In genomic region chr2:169354244-169354643, GRCh38 we compare ENCODE assay signal across 1 cellular context.
A peak's percentile ranks its signal among the peaks of the same experiment; 100 is the strongest.
TF ChIP-seq lines count a peak whose summit lies in the region.

No MANE protein-coding gene starts in this region.

TF ChIP-seq in K562, 482 proteins besides CTCF, POLR2A, EP300 and RAD21:
- TF ChIP-seq RFX1 (IDR thresholded peaks at IDR 0.05) = peak; percentile 70
- TF ChIP-seq ZNF175 (CRISPR knock-in tag; IDR thresholded peaks at IDR 0.05; ENCODE audit: low read depth) = no peak
- TF ChIP-seq HMBOX1 (IDR thresholded peaks at IDR 0.05) = no peak
TF ChIP-seq in K562: peak in this region for 1.
